ENCODE assay signal across 15 cellular contexts in genomic region chr11:1351278-1351937, GRCh38. TPM values are rescaled to one million over a fixed set of nuclear protein-coding genes. Genes with fewer than 3 reads are reported as not detected.
A peak's percentile ranks its signal among the peaks of the same experiment; 100 is the strongest.
DNase-seq lines count a peak whose midpoint lies in the region; ATAC-seq and TF ChIP-seq lines count a peak whose summit lies in the region.
"Had no signal": no experiment of that assay in that cellular context is flagged by ENCODE, and none has a peak within 500 bp of the region (broad histone marks: within the 10 kb centered on the region; RNA-seq: fewer than 3 reads in every experiment).

No MANE protein-coding gene starts in this region.

- H3K27ac ChIP-seq in esophagus squamous epithelium = no peak overlapping the region
- H3K27ac ChIP-seq: BLaER1, dorsolateral prefrontal cortex, KMS-11 had no signal

- TF ChIP-seq POLR2A in esophagus squamous epithelium (IDR thresholded peaks at IDR 0.05) = no peak

- no peaks in the 10 kb centered on the region for H3K4me1 Mint-ChIP-seq in stimulated activated naive CD8-positive, alpha-beta T cell treated with anti-CD3 and anti-CD28 coated beads, Interleukin-15, amount 100 ng/mL, for 72 hours
- H3K4me1 Mint-ChIP-seq in endothelial cell (ENCODE audit: unreplicated experiment) = no peaks in the 10 kb centered on the region

- H3K4me3 Mint-ChIP-seq in stimulated activated naive CD8-positive, alpha-beta T cell treated with anti-CD3 and anti-CD28 coated beads, Interleukin-15, amount 100 ng/mL, for 72 hours = no peak overlapping the region
- H3K4me3 Mint-ChIP-seq in endothelial cell (ENCODE audit: unreplicated experiment) = no peak overlapping the region

- ATAC-seq in stimulated activated naive CD8-positive, alpha-beta T cell treated with anti-CD3 and anti-CD28 coated beads, Interleukin-15, Interleukin-2, amounts not matched to agents 100 U/mL and 50 U/mL, for 24 hours = no peak
- no peak for ATAC-seq in stimulated activated naive CD8-positive, alpha-beta T cell treated with anti-CD3 and anti-CD28 coated beads, Interleukin-15, amount 100 ng/mL, for 72 hours
- ATAC-seq in HG02623 (IDR thresholded peaks at IDR 0.05; ENCODE audit: unreplicated experiment) (no peak), omental fat pad (ENCODE audit: low FRiP score) (no peak)
- no peak for ATAC-seq in activated CD4-positive, CD25-positive, alpha-beta regulatory T cell treated with anti-CD3 and anti-CD28 coated beads, Interleukin-2, amount 50 U/mL, for 24 hours
- ATAC-seq: left colon had no signal

- H3K36me3 ChIP-seq in esophagus squamous epithelium = no peaks in the 10 kb centered on the region
- H3K36me3 ChIP-seq: BLaER1, HAP-1 had no signal

- TF ChIP-seq CTCF in endothelial cell (IDR thresholded peaks at IDR 0.05; ENCODE audit: unreplicated experiment) (no peak), omental fat pad (IDR thresholded peaks at IDR 0.05) (no peak), esophagus squamous epithelium (IDR thresholded peaks at IDR 0.05) (no peak)

- no peaks in the 10 kb centered on the region for H3K36me3 Mint-ChIP-seq in endothelial cell (ENCODE audit: low read depth, unreplicated experiment)

- 55 to 58% methylated on average over 12 of the region's 12 CpGs for WGBS in esophagus squamous epithelium, 2 donors

- no peak overlapping the region for H3K27ac Mint-ChIP-seq in stimulated activated naive CD8-positive, alpha-beta T cell treated with anti-CD3 and anti-CD28 coated beads, Interleukin-15, amount 100 ng/mL, for 72 hours
- H3K27ac Mint-ChIP-seq in endothelial cell (ENCODE audit: unreplicated experiment) = peak overlapping the region; percentile 27

- no peak overlapping the region for H3K4me3 ChIP-seq in esophagus squamous epithelium
- H3K4me3 ChIP-seq: BLaER1, dorsolateral prefrontal cortex, HAP-1 had no signal

- H3K27me3 ChIP-seq in esophagus squamous epithelium = peaks cover 0 to 44% (median 0%) of the 10 kb centered on the region in 4 donors
- H3K27me3 ChIP-seq: BLaER1, dorsolateral prefrontal cortex had no signal

- H3K9me3 ChIP-seq in esophagus squamous epithelium = no peaks in the 10 kb centered on the region
- H3K9me3 ChIP-seq: BLaER1, HAP-1 had no signal

- DNase-seq in stimulated activated naive CD8-positive, alpha-beta T cell treated with anti-CD3 and anti-CD28 coated beads, Interleukin-15, Interleukin-2, amounts not matched to agents 100 U/mL and 50 U/mL, for 24 hours = peak; percentile 15
- DNase-seq in stimulated activated naive CD8-positive, alpha-beta T cell treated with anti-CD3 and anti-CD28 coated beads, Interleukin-15, amount 100 ng/mL, for 72 hours = no peak
- DNase-seq in OCI-M1 (lab: John Stamatoyannopoulos, UW) (peak; percentile 31), endothelial cell (ENCODE audit: low spot score) (no peak), omental fat pad (ENCODE audit: low spot score) (no peak), esophagus squamous epithelium (lab: John Stamatoyannopoulos, UW) (no peak)
- DNase-seq: amniotic stem cell, dorsolateral prefrontal cortex, NCI-H2107 had no signal

- H3K27me3 Mint-ChIP-seq in stimulated activated naive CD8-positive, alpha-beta T cell treated with anti-CD3 and anti-CD28 coated beads, Interleukin-15, amount 100 ng/mL, for 72 hours = peaks cover 6% of the 10 kb centered on the region
- H3K27me3 Mint-ChIP-seq in endothelial cell (ENCODE audit: unreplicated experiment) = peaks cover 8% of the 10 kb centered on the region

- intact Hi-C loops in esophagus squamous epithelium (cut with DNase I) = no loop called here

- no peaks in the 10 kb centered on the region for H3K9me3 Mint-ChIP-seq in stimulated activated naive CD8-positive, alpha-beta T cell treated with anti-CD3 and anti-CD28 coated beads, Interleukin-15, amount 100 ng/mL, for 72 hours
- no peaks in the 10 kb centered on the region for H3K9me3 Mint-ChIP-seq in endothelial cell (ENCODE audit: unreplicated experiment)

- no peaks in the 10 kb centered on the region for H3K4me1 ChIP-seq in esophagus squamous epithelium
- H3K4me1 ChIP-seq: BLaER1, HAP-1 had no signal

RNA-seq across cellular contexts. Expression of gene BRSK2, which starts 38.3 kb away (rescaled TPM):
- 4.0 TPM for total RNA-seq in endothelial cell (ENCODE audit: unreplicated experiment)
- total RNA-seq in omental fat pad = 1 to 10 TPM in 1 of 4 donors, under 1 TPM in 2, not detected in 1; 0.72 to 1.6 (median 0.82) TPM
- 1 to 10 TPM in 1 of 4 donors, under 1 TPM in 2, not detected in 1; 0.23 to 1.3 (median 0.35) TPM for total RNA-seq in esophagus squamous epithelium

RNA-seq across cellular contexts. Expression of gene TOLLIP, which starts 42.0 kb away (rescaled TPM):
- total RNA-seq in endothelial cell (ENCODE audit: unreplicated experiment) = 65.3 TPM
- 10 to 100 TPM; 33.6 to 52.8 (median 39.9) TPM for total RNA-seq in omental fat pad
- total RNA-seq in esophagus squamous epithelium = 100 to 1,000 TPM in 1 of 4 donors, 10 to 100 TPM in 3; 53.0 to 106 (median 63.6) TPM

Comparison
In these comparisons a context has a peak if more than half of its experiments do, and no peak if none do; other contexts are left out.
1. DNase-seq: peak in stimulated activated naive CD8-positive, alpha-beta T cell treated with anti-CD3 and anti-CD28 coated beads, Interleukin-15, Interleukin-2, amounts not matched to agents 100 U/mL and 50 U/mL, for 24 hours (single experiment) and OCI-M1 (single experiment); none in stimulated activated naive CD8-positive, alpha-beta T cell treated with anti-CD3 and anti-CD28 coated beads, Interleukin-15, amount 100 ng/mL, for 72 hours (0 of 2), endothelial cell (single experiment), omental fat pad (single experiment) and esophagus squamous epithelium (single experiment).